1 cellular context compared by ENCODE assay signal in the genomic region with DNA sequence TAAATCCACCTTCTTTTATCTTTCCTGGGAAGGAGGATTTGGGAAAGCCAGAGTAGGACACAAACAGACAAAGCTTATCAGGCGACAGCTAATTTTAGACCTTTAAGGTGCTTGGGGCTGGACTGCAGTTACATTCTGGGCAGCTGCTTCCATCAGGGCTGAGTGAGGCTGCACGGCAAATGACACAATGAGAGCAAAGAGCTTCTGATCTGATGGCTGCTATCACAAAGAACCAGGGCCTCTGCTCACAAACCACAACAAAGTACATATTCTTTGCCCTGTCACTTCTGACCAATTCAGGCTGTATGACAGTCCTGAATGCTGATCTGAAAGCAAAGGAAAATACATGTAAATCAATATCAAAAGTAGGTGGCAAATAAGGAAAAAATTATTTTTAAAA.
TF ChIP-seq lines count a peak whose summit lies in the region.

No MANE protein-coding gene starts in this region.

TF ChIP-seq in HepG2, 621 proteins besides CTCF, POLR2A, EP300 and RAD21:
- TF ChIP-seq, protein P1, sequence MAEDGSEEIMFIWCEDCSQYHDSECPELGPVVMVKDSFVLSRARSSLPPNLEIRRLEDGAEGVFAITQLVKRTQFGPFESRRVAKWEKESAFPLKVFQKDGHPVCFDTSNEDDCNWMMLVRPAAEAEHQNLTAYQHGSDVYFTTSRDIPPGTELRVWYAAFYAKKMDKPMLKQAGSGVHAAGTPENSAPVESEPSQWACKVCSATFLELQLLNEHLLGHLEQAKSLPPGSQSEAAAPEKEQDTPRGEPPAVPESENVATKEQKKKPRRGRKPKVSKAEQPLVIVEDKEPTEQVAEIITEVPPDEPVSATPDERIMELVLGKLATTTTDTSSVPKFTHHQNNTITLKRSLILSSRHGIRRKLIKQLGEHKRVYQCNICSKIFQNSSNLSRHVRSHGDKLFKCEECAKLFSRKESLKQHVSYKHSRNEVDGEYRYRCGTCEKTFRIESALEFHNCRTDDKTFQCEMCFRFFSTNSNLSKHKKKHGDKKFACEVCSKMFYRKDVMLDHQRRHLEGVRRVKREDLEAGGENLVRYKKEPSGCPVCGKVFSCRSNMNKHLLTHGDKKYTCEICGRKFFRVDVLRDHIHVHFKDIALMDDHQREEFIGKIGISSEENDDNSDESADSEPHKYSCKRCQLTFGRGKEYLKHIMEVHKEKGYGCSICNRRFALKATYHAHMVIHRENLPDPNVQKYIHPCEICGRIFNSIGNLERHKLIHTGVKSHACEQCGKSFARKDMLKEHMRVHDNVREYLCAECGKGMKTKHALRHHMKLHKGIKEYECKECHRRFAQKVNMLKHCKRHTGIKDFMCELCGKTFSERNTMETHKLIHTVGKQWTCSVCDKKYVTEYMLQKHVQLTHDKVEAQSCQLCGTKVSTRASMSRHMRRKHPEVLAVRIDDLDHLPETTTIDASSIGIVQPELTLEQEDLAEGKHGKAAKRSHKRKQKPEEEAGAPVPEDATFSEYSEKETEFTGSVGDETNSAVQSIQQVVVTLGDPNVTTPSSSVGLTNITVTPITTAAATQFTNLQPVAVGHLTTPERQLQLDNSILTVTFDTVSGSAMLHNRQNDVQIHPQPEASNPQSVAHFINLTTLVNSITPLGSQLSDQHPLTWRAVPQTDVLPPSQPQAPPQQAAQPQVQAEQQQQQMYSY (CRISPR knock-in tag; IDR thresholded peaks at IDR 0.05): no peak
- TF ChIP-seq TCF7 (IDR thresholded peaks at IDR 0.05; ENCODE audit: low read depth): 0 out of 2 replicates have a peak, but pooled peaks have one; percentile 11
